In genomic region chr1:113103048-113103447, GRCh38 we compare ENCODE assay signal across 1 cellular context.
TF ChIP-seq lines count a peak whose summit lies in the region.

No MANE protein-coding gene starts in this region.

TF ChIP-seq in HCT116, 20 proteins besides CTCF, POLR2A, EP300 and RAD21 (continued from another document):
- TF ChIP-seq REST (IDR thresholded peaks at IDR 0.05; ENCODE audit: low read depth) = no peak
- no peak for TF ChIP-seq EZH2phosphoT487 (IDR thresholded peaks at IDR 0.05; ENCODE audit: borderline replicate concordance)
- no peak for TF ChIP-seq CEBPB (IDR thresholded peaks at IDR 0.05; ENCODE audit: low read depth)
- TF ChIP-seq EZH2 (IDR thresholded peaks at IDR 0.05) = no peak
- TF ChIP-seq SP1 (IDR thresholded peaks at IDR 0.05; ENCODE audit: low read depth) = no peak
- no peak for TF ChIP-seq YY1 (IDR thresholded peaks at IDR 0.05; ENCODE audit: extremely low read depth, insufficient replicate concordance, low read depth, low read length)
- no peak for TF ChIP-seq ELF1 (IDR thresholded peaks at IDR 0.05; ENCODE audit: borderline replicate concordance, low read depth)
- no peak for TF ChIP-seq ZNF274 (IDR thresholded peaks at IDR 0.05; ENCODE audit: low read depth, low read length)
- TF ChIP-seq, protein P1, sequence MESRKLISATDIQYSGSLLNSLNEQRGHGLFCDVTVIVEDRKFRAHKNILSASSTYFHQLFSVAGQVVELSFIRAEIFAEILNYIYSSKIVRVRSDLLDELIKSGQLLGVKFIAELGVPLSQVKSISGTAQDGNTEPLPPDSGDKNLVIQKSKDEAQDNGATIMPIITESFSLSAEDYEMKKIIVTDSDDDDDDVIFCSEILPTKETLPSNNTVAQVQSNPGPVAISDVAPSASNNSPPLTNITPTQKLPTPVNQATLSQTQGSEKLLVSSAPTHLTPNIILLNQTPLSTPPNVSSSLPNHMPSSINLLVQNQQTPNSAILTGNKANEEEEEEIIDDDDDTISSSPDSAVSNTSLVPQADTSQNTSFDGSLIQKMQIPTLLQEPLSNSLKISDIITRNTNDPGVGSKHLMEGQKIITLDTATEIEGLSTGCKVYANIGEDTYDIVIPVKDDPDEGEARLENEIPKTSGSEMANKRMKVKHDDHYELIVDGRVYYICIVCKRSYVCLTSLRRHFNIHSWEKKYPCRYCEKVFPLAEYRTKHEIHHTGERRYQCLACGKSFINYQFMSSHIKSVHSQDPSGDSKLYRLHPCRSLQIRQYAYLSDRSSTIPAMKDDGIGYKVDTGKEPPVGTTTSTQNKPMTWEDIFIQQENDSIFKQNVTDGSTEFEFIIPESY (IDR thresholded peaks at IDR 0.05; ENCODE audit: extremely low read depth, insufficient replicate concordance, low read length) = no peak
- TF ChIP-seq MAX (IDR thresholded peaks at IDR 0.05) = no peak
- TF ChIP-seq FOSL1 (IDR thresholded peaks at IDR 0.05; ENCODE audit: low read depth) = no peak
TF ChIP-seq in HCT116: peak in this region for 0.
